In the genomic region with DNA sequence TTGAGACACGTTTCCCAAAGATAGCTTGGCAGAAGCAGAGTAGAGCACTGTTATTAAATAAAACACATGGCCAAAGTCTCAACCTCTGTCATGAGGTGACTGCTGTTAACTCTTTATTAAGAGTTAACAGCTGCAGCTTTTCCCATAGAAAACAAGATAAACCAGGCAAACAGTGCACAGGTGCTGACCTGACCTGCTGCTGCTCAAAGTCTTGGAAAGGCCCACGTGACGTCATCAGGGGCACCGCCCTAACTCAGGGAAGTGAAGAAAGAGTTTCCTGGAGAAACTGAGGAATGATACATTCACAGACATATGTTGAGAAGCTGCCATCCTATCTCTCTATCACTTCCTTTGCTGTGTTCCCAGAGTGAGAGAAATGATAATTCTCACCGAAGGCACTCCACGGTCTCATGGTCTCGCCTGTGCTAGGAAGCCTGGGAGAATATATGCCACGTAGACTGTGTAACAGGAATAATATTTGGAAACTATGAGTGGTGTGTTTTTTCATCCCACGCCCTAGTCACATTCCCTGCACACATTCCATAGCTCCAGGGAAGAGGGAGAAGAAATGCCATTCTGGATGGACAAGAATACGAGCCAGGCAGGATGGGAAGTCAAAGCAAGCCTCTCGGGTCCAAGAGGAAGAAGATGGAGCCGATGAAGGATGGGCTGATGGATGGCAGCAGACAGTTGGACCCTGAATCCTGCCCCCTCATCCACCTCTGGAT, we compare ENCODE assay signal across 21 cellular contexts.
"Had no signal": no experiment of that assay in that cellular context is flagged by ENCODE, and none has a peak within 500 bp of the region (broad histone marks: within the 10 kb centered on the region; RNA-seq: fewer than 3 reads in every experiment).

No MANE protein-coding gene starts in this region.

- H3K27ac ChIP-seq: adrenal gland, ascending aorta, coronary artery, epithelial cell of prostate, heart right ventricle, left ventricle myocardium inferior, neutrophil, ovary, vagina had no signal

- H3K36me3 ChIP-seq: adrenal gland, ascending aorta, heart right ventricle, left ventricle myocardium inferior, neutrophil, ovary, vagina had no signal

- ATAC-seq: activated naive CD4-positive, alpha-beta T cell treated with anti-CD3 and anti-CD28 coated beads, Interleukin-2, amount 50 U/mL, for 72 hours; heart right ventricle; sciatic nerve; stimulated activated memory B cell treated with anti-CD40 and anti-IgM and Interleukin-4, amounts not matched to agents 10 μg/mL and 1 μg/mL and 100 μg/mL, for 72 hours; WTC11 had no signal

- DNase-seq: activated gamma-delta T cell treated with Interleukin-2 at 50 U/mL for 16 hours; activated T-cell treated with anti-CD3 and anti-CD28 coated beads, Interleukin-2, amount 50 U/mL, for 1 hour; adrenal gland; endodermal cell; heart right ventricle; immature natural killer cell; kidney glomerular epithelial cell; left ventricle myocardium inferior; ovary; stimulated activated CD4-positive, alpha-beta T cell treated with anti-CD3 and anti-CD28 coated beads, Interleukin-15, amount 100 ng/mL, for 24 hours; T-helper 1 cell had no signal

- H3K4me1 ChIP-seq: adrenal gland, ascending aorta, heart right ventricle, left ventricle myocardium inferior, vagina had no signal

- H3K4me3 ChIP-seq: adrenal gland, ascending aorta, coronary artery, heart right ventricle, left ventricle myocardium inferior, ovary, smooth muscle cell, vagina had no signal

- H3K9me3 ChIP-seq: adrenal gland, ascending aorta, heart right ventricle, left ventricle myocardium inferior, neutrophil, ovary, vagina had no signal

- H3K27me3 ChIP-seq: adrenal gland, ascending aorta, ovary, vagina had no signal
